Comparison of ENCODE assay signal across 20 cellular contexts in genomic region chr18:49778826-49779465, GRCh38. TPM values are rescaled to one million over a fixed set of nuclear protein-coding genes. Genes with fewer than 3 reads are reported as not detected.
DNase-seq lines count a peak whose midpoint lies in the region; ATAC-seq lines count a peak whose summit lies in the region.
"Had no signal": no experiment of that assay in that cellular context is flagged by ENCODE, and none has a peak within 500 bp of the region (broad histone marks: within the 10 kb centered on the region; RNA-seq: fewer than 3 reads in every experiment).

No MANE protein-coding gene starts in this region.

- no peaks in the 10 kb centered on the region for H3K9me3 Mint-ChIP-seq in stimulated activated effector memory CD8-positive, alpha-beta T cell treated with anti-CD3 and anti-CD28 coated beads, Interleukin-12 subunit alpha, Interleukin-12 subunit beta, amount 100 ng/mL, for 72 hours

- H3K4me3 Mint-ChIP-seq in stimulated activated effector memory CD8-positive, alpha-beta T cell treated with anti-CD3 and anti-CD28 coated beads, Interleukin-12 subunit alpha, Interleukin-12 subunit beta, amount 100 ng/mL, for 72 hours, result no peak overlapping the region
- H3K4me3 Mint-ChIP-seq: activated CD8-positive, alpha-beta T cell treated with anti-CD3 and anti-CD28 coated beads for 36 hours; mesothelial cell of epicardium had no signal

- DNase-seq in HT1080 (ENCODE audit: low read depth) (peak; percentile 80), NCI-H345 treated with DMSO at 0.1 percent for 48 hours (lab: John Stamatoyannopoulos, UW; ENCODE audit: unreplicated experiment) (peak; percentile 52), brain pericyte (ENCODE audit: low read depth, low spot score) (peak; percentile 25), non-pigmented ciliary epithelial cell (ENCODE audit: low read depth) (peak; percentile 56)
- no peak for DNase-seq in stimulated activated CD4-positive, alpha-beta T cell treated with anti-CD3 and anti-CD28 coated beads, Interleukin-4, amount 100 ng/mL, for 24 hours
- DNase-seq in stimulated activated effector memory CD8-positive, alpha-beta T cell treated with anti-CD3 and anti-CD28 coated beads, Interleukin-12 subunit alpha, Interleukin-12 subunit beta, amount 100 ng/mL, for 72 hours (ENCODE audit: low spot score in 2 of 2), result no peak
- DNase-seq: activated CD8-positive, alpha-beta T cell treated with anti-CD3 and anti-CD28 coated beads for 36 hours; amniotic stem cell; C1 segment of cervical spinal cord; DMS53; GM23248; heart right ventricle; kidney; NCI-H510A treated with DMSO at 0.1 percent for 48 hours; PC-3 had no signal

- peaks cover 4% of the 10 kb centered on the region for H3K4me1 Mint-ChIP-seq in stimulated activated effector memory CD8-positive, alpha-beta T cell treated with anti-CD3 and anti-CD28 coated beads, Interleukin-12 subunit alpha, Interleukin-12 subunit beta, amount 100 ng/mL, for 72 hours
- H3K4me1 Mint-ChIP-seq: mesothelial cell of epicardium had no signal

- ATAC-seq in GM21526 (IDR thresholded peaks at IDR 0.05; ENCODE audit: low FRiP score, unreplicated experiment), result no peak
- no peak for ATAC-seq in stimulated activated effector memory CD8-positive, alpha-beta T cell treated with anti-CD3 and anti-CD28 coated beads, Interleukin-12 subunit alpha, Interleukin-12 subunit beta, amount 100 ng/mL, for 72 hours
- no peak for ATAC-seq in GM18870 (IDR thresholded peaks at IDR 0.05; ENCODE audit: unreplicated experiment)
- ATAC-seq: activated CD8-positive, alpha-beta T cell treated with anti-CD3 and anti-CD28 coated beads for 36 hours; esophagus mucosa; HepG2; PC-3 had no signal

- peaks cover 20% of the 10 kb centered on the region for H3K36me3 Mint-ChIP-seq in stimulated activated effector memory CD8-positive, alpha-beta T cell treated with anti-CD3 and anti-CD28 coated beads, Interleukin-12 subunit alpha, Interleukin-12 subunit beta, amount 100 ng/mL, for 72 hours

- H3K27ac Mint-ChIP-seq in stimulated activated effector memory CD8-positive, alpha-beta T cell treated with anti-CD3 and anti-CD28 coated beads, Interleukin-12 subunit alpha, Interleukin-12 subunit beta, amount 100 ng/mL, for 72 hours, result no peak overlapping the region
- H3K27ac Mint-ChIP-seq: activated CD8-positive, alpha-beta T cell treated with anti-CD3 and anti-CD28 coated beads for 36 hours; mesothelial cell of epicardium had no signal

RNA-seq across cellular contexts. Expression of gene ACAA2, which starts 34.4 kb away (rescaled TPM):
- 32.2 and 36.7 TPM in 2 replicates for total RNA-seq in HT1080 (2014; rRNA removed; shearing (Covaris generic))
- polyA plus RNA-seq in HT1080 (2015; cell fraction: cytosol; rRNA removed), result 29.9 and 30.7 TPM in 2 replicates
- polyA plus RNA-seq in HT1080 (2015; cell fraction: nucleus; rRNA removed), result 21.2 and 25.4 TPM in 2 replicates

Comparison
In these comparisons a context has a peak if more than half of its experiments do, and no peak if none do; other contexts are left out.
1. DNase-seq: peak in HT1080 (single experiment), NCI-H345 treated with DMSO at 0.1 percent for 48 hours (single experiment), brain pericyte (single experiment) and non-pigmented ciliary epithelial cell (single experiment); none in stimulated activated CD4-positive, alpha-beta T cell treated with anti-CD3 and anti-CD28 coated beads, Interleukin-4, amount 100 ng/mL, for 24 hours (single experiment) and stimulated activated effector memory CD8-positive, alpha-beta T cell treated with anti-CD3 and anti-CD28 coated beads, Interleukin-12 subunit alpha, Interleukin-12 subunit beta, amount 100 ng/mL, for 72 hours (0 of 2).